In genomic region chr6:56739836-56740815, GRCh38 we compare ENCODE assay signal across 3 cellular contexts.
TF ChIP-seq lines count a peak whose summit lies in the region.

No MANE protein-coding gene starts in this region.

TF ChIP-seq in A549, 52 proteins besides CTCF, POLR2A, EP300 and RAD21:
- no peak for TF ChIP-seq HDAC2 (IDR thresholded peaks at IDR 0.05)
- no peak for TF ChIP-seq MYC (IDR thresholded peaks at IDR 0.05; ENCODE audit: borderline replicate concordance, low read length)
- TF ChIP-seq RCOR1 (IDR thresholded peaks at IDR 0.05; ENCODE audit: low read depth, low read length) = no peak
- no peak for TF ChIP-seq NFE2L2 (conservative IDR thresholded peaks at IDR 0.05; ENCODE audit: low read length)
- no peak for TF ChIP-seq NPAS2 (CRISPR knock-in tag; IDR thresholded peaks at IDR 0.05; ENCODE audit: borderline replicate concordance)
- no peak for TF ChIP-seq ESRRA (IDR thresholded peaks at IDR 0.05; ENCODE audit: borderline replicate concordance, low read length)
- TF ChIP-seq CBX8 (IDR thresholded peaks at IDR 0.05) = no peak
- TF ChIP-seq ELK1 (IDR thresholded peaks at IDR 0.05; ENCODE audit: low read depth, low read length) = no peak
- TF ChIP-seq EHMT2 (IDR thresholded peaks at IDR 0.05; ENCODE audit: low read depth) = no peak
- no peak for TF ChIP-seq CBX2 (IDR thresholded peaks at IDR 0.05; ENCODE audit: borderline replicate concordance, low read depth)
- TF ChIP-seq ZNF302 (CRISPR knock-in tag; IDR thresholded peaks at IDR 0.05) = no peak
- no peak for TF ChIP-seq HEYL (CRISPR knock-in tag; IDR thresholded peaks at IDR 0.05)
- TF ChIP-seq ZFP36 (IDR thresholded peaks at IDR 0.05; ENCODE audit: borderline replicate concordance, partially characterized antibody) = no peak
- TF ChIP-seq CHD4 (IDR thresholded peaks at IDR 0.05; ENCODE audit: borderline replicate concordance) = no peak
- TF ChIP-seq CHD2 (IDR thresholded peaks at IDR 0.05; ENCODE audit: low read length, partially characterized antibody) = no peak
- TF ChIP-seq ATOH8 (CRISPR knock-in tag; IDR thresholded peaks at IDR 0.05; ENCODE audit: low read depth) = no peak
- TF ChIP-seq FOSL2 (IDR thresholded peaks at IDR 0.05) = no peak
- TF ChIP-seq FOSL2 (CRISPR knock-in tag; IDR thresholded peaks at IDR 0.05) = no peak
- no peak for TF ChIP-seq MAFK (IDR thresholded peaks at IDR 0.05; ENCODE audit: partially characterized antibody)
- TF ChIP-seq POLR2AphosphoS2 (conservative IDR thresholded peaks at IDR 0.05; ENCODE audit: low read length) = no peak

TF ChIP-seq in IMR-90, 13 proteins besides CTCF, POLR2A, EP300 and RAD21:
- TF ChIP-seq USF2 (IDR thresholded peaks at IDR 0.05; ENCODE audit: low read depth, low read length) (no peak), RFX5 (IDR thresholded peaks at IDR 0.05; ENCODE audit: low read depth, low read length) (no peak), BHLHE40 (IDR thresholded peaks at IDR 0.05; ENCODE audit: low read depth, low read length) (no peak)

TF ChIP-seq in H1, 55 proteins besides CTCF, POLR2A, EP300 and RAD21:
- no peak for TF ChIP-seq EZH2 (IDR thresholded peaks at IDR 0.05; ENCODE audit: low read depth, low read length, severe bottlenecking)
- no peak for TF ChIP-seq RNF2 (IDR thresholded peaks at IDR 0.05; ENCODE audit: borderline replicate concordance, low read depth, low read length, missing control alignments, poor library complexity, severe bottlenecking)
- no peak for TF ChIP-seq SRF (IDR thresholded peaks at IDR 0.05; ENCODE audit: low read depth, low read length)
- no peak for TF ChIP-seq SIN3A (conservative IDR thresholded peaks at IDR 0.05 in 1 of 2, IDR thresholded peaks at IDR 0.05 in 1 of 2; ENCODE audit: low read depth in 1 of 2, low read length in 2 of 2)
- TF ChIP-seq FOSL1 (IDR thresholded peaks at IDR 0.05; ENCODE audit: insufficient read depth, low read depth, low read length) = no peak
- TF ChIP-seq YY1 (IDR thresholded peaks at IDR 0.05; ENCODE audit: low read depth, low read length) = no peak
- TF ChIP-seq TAF7 (optimal IDR thresholded peaks at IDR 0.05; ENCODE audit: borderline replicate concordance, low read depth, low read length) = no peak
- TF ChIP-seq POU5F1 (IDR thresholded peaks at IDR 0.05; ENCODE audit: low read depth, low read length) = no peak
- no peak for TF ChIP-seq SIX5 (IDR thresholded peaks at IDR 0.05; ENCODE audit: low read depth, low read length)
- TF ChIP-seq TCF12 (IDR thresholded peaks at IDR 0.05; ENCODE audit: low read depth, low read length) = no peak
- no peak for TF ChIP-seq KDM5A (IDR thresholded peaks at IDR 0.05; ENCODE audit: low read length)
- no peak for TF ChIP-seq RXRA (IDR thresholded peaks at IDR 0.05; ENCODE audit: insufficient read depth, low read depth, low read length)
- no peak for TF ChIP-seq CHD1 (IDR thresholded peaks at IDR 0.05; ENCODE audit: low read depth, low read length)
- no peak for TF ChIP-seq CBX5 (IDR thresholded peaks at IDR 0.05; ENCODE audit: low read depth, low read length)
- no peak for TF ChIP-seq ASH2L (IDR thresholded peaks at IDR 0.05; ENCODE audit: low read length)
- no peak for TF ChIP-seq SP1 (IDR thresholded peaks at IDR 0.05; ENCODE audit: low read depth, low read length)
- TF ChIP-seq HDAC2 (IDR thresholded peaks at IDR 0.05; ENCODE audit: borderline replicate concordance in 1 of 2, low read depth in 2 of 2, low read length in 2 of 2) = no peak
- TF ChIP-seq NANOG (IDR thresholded peaks at IDR 0.05; ENCODE audit: insufficient read depth, low read depth, low read length, poor library complexity, severe bottlenecking) = no peak
